In the genomic region with DNA sequence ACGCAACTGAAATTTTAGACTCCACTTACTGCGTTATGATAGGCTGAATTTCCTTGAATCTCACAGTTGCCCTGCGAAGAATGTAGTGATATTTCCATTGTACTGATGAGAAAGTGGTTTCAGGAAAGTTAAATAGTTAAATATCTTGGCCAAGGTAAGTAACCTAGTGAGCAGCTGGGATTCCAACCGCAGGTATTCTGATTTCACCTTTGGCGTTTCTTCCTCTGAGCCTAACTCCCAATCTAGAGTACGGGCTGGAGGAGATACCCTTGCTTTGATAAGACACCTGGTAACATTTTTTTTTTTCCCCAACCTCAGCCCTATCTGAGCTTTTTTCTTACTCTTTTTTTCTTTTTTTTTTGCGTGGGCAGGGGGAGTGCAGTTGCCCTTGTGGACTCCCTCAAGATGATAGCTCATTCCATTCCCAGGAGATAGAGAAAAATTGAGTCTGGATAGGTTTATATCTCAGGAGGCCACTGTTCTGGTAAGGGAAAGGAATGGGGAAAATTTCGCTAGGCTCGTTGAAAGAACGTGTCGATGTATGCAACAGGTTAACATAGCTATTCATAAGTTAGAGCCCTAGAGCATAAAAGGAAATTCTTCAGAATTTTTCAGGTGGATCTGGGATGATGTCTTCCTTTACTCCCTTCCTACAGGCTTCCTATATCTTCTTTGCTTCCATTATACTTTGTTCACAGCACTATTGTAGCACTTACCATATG, we compare ENCODE assay signal across 10 cellular contexts. TPM values are rescaled to one million over a fixed set of nuclear protein-coding genes. Genes with fewer than 3 reads are reported as not detected.
DNase-seq lines count a peak whose midpoint lies in the region; ATAC-seq and TF ChIP-seq lines count a peak whose summit lies in the region.
"Had no signal": no experiment of that assay in that cellular context is flagged by ENCODE, and none has a peak within 500 bp of the region (broad histone marks: within the 10 kb centered on the region; RNA-seq: fewer than 3 reads in every experiment).

No MANE protein-coding gene starts in this region.

- peaks cover 18% of the 10 kb centered on the region for H3K4me1 Mint-ChIP-seq in activated naive CD4-positive, alpha-beta T cell treated with anti-CD3 and anti-CD28 coated beads for 36 hours (ENCODE audit: low read depth)
- peaks cover 12% of the 10 kb centered on the region for H3K4me1 Mint-ChIP-seq in T-helper 17 cell
- peaks cover 12% of the 10 kb centered on the region for H3K4me1 Mint-ChIP-seq in stimulated activated naive CD8-positive, alpha-beta T cell treated with anti-CD3 and anti-CD28 coated beads, Interleukin-15, amount 100 ng/mL, for 72 hours

- TF ChIP-seq EP300 in transverse colon (IDR thresholded peaks at IDR 0.05; ENCODE audit: low read depth) = no peak

- in situ Hi-C loops in transverse colon (cut with MboI; ENCODE audit: low pct_ligation_motif_present in 1 of 4, low pct_unique_long_range_greater_than_20kb in 1 of 4, low sequenced_read_pairs in 3 of 4) = loop anchor here in 2 of 4 donors (10.0 kb wide), 1 partner anchor 208 kb away; no protein-coding TSS in a partner anchor

- H3K27me3 Mint-ChIP-seq in activated naive CD4-positive, alpha-beta T cell treated with anti-CD3 and anti-CD28 coated beads for 36 hours (ENCODE audit: low read depth) = no peaks in the 10 kb centered on the region
- peaks cover 5% of the 10 kb centered on the region for H3K27me3 Mint-ChIP-seq in T-helper 17 cell
- no peaks in the 10 kb centered on the region for H3K27me3 Mint-ChIP-seq in stimulated activated naive CD8-positive, alpha-beta T cell treated with anti-CD3 and anti-CD28 coated beads, Interleukin-15, amount 100 ng/mL, for 72 hours

- no peaks in the 10 kb centered on the region for H3K36me3 ChIP-seq in transverse colon
- H3K36me3 ChIP-seq: cardiac muscle cell had no signal

- peak overlapping the region; percentile 76 for H3K4me3 Mint-ChIP-seq in activated naive CD4-positive, alpha-beta T cell treated with anti-CD3 and anti-CD28 coated beads for 36 hours
- H3K4me3 Mint-ChIP-seq in T-helper 17 cell = peak overlapping the region; percentile 84
- H3K4me3 Mint-ChIP-seq in stimulated activated naive CD8-positive, alpha-beta T cell treated with anti-CD3 and anti-CD28 coated beads, Interleukin-15, amount 100 ng/mL, for 72 hours = peak overlapping the region; percentile 82 to 87

- H3K27me3 ChIP-seq in foreskin keratinocyte = no peaks in the 10 kb centered on the region
- no peaks in the 10 kb centered on the region for H3K27me3 ChIP-seq in transverse colon
- H3K27me3 ChIP-seq: cardiac muscle cell had no signal

- H3K9me3 Mint-ChIP-seq in activated naive CD4-positive, alpha-beta T cell treated with anti-CD3 and anti-CD28 coated beads for 36 hours = no peaks in the 10 kb centered on the region
- no peaks in the 10 kb centered on the region for H3K9me3 Mint-ChIP-seq in stimulated activated naive CD8-positive, alpha-beta T cell treated with anti-CD3 and anti-CD28 coated beads, Interleukin-15, amount 100 ng/mL, for 72 hours

- H3K27ac ChIP-seq in foreskin keratinocyte = no peak overlapping the region
- no peak overlapping the region for H3K27ac ChIP-seq in transverse colon
- H3K27ac ChIP-seq: cardiac muscle cell had no signal

- no peaks in the 10 kb centered on the region for H3K36me3 Mint-ChIP-seq in activated naive CD4-positive, alpha-beta T cell treated with anti-CD3 and anti-CD28 coated beads for 36 hours (ENCODE audit: low read depth)
- H3K36me3 Mint-ChIP-seq in T-helper 17 cell (ENCODE audit: low read depth) = no peaks in the 10 kb centered on the region

- DNase-seq in activated naive CD4-positive, alpha-beta T cell treated with anti-CD3 and anti-CD28 coated beads for 36 hours = no peak
- no peak for DNase-seq in activated naive CD4-positive, alpha-beta T cell (lab: John Stamatoyannopoulos, UW)
- DNase-seq in T-helper 17 cell = no peak
- no peak for DNase-seq in foreskin keratinocyte
- DNase-seq in stimulated activated naive CD8-positive, alpha-beta T cell treated with anti-CD3 and anti-CD28 coated beads, Interleukin-15, amount 100 ng/mL, for 72 hours = no peak
- DNase-seq in NCI-H2081 treated with DMSO at 0.1 percent for 48 hours (lab: John Stamatoyannopoulos, UW) = no peak
- no peak for DNase-seq in transverse colon
- DNase-seq in LoVo (ENCODE audit: low spot score) = no peak

- H3K9me3 ChIP-seq in T-helper 17 cell (ENCODE audit: control insufficient read depth, low read length, poor library complexity, severe bottlenecking) (no peaks in the 10 kb centered on the region), transverse colon (no peaks in the 10 kb centered on the region)

- no peak overlapping the region for H3K4me3 ChIP-seq in transverse colon
- H3K4me3 ChIP-seq: cardiac muscle cell had no signal

- ATAC-seq in T-helper 17 cell = no peak
- ATAC-seq in foreskin keratinocyte = peak; percentile 26
- no peak for ATAC-seq in stimulated activated naive CD8-positive, alpha-beta T cell treated with anti-CD3 and anti-CD28 coated beads, Interleukin-15, amount 100 ng/mL, for 72 hours

- intact Hi-C loops in activated naive CD4-positive, alpha-beta T cell treated with anti-CD3 and anti-CD28 coated beads for 36 hours (cut with micrococcal nuclease) = loop anchor here (1.0 to 10.0 kb wide), 11 partner anchors 213 to 1238 kb away; no protein-coding TSS in a partner anchor
- intact Hi-C loops in transverse colon (cut with DNase I; ENCODE audit: low total_unique reads) = no loop called here

- peaks cover 5% of the 10 kb centered on the region for H3K4me1 ChIP-seq in foreskin keratinocyte
- peaks cover 0 to 6% (median 0%) of the 10 kb centered on the region in 4 donors for H3K4me1 ChIP-seq in transverse colon

- no peak for TF ChIP-seq CTCF in foreskin keratinocyte (conservative IDR thresholded peaks at IDR 0.05)
- TF ChIP-seq CTCF in transverse colon (IDR thresholded peaks at IDR 0.05) = peak in 1 of 5 experiments; percentile 0

- no peak for TF ChIP-seq POLR2A in transverse colon (IDR thresholded peaks at IDR 0.05)

- CTCF ChIA-PET in activated naive CD4-positive, alpha-beta T cell treated with anti-CD3 and anti-CD28 coated beads for 36 hours (lab: Charles Lee) = interaction anchor here (0.6 to 5.1 kb wide), 38 partner anchors 11 to 436 kb away, joined by 3 to 41 read pairs (median 4); partner anchors contain the start of genes MGAM2 and PRSS37

- H3K27ac Mint-ChIP-seq in activated naive CD4-positive, alpha-beta T cell treated with anti-CD3 and anti-CD28 coated beads for 36 hours = no peak overlapping the region
- peak overlapping the region; percentile 14 for H3K27ac Mint-ChIP-seq in T-helper 17 cell
- peak overlapping the region in 1 of 2 donors; percentile 54 for H3K27ac Mint-ChIP-seq in stimulated activated naive CD8-positive, alpha-beta T cell treated with anti-CD3 and anti-CD28 coated beads, Interleukin-15, amount 100 ng/mL, for 72 hours

- WGBS in transverse colon (ENCODE audit: low coverage in 1 of 2), 2 donors = 47 to 92% methylated on average over 2 to 11 of the region's 11 CpGs

RNA-seq across cellular contexts. Expression of gene TAS2R38, which starts 3.1 kb away (rescaled TPM):
- total RNA-seq in activated naive CD4-positive, alpha-beta T cell treated with anti-CD3 and anti-CD28 coated beads for 36 hours = not detected
- total RNA-seq in T-helper 17 cell (not detected), foreskin keratinocyte (not detected in 2 replicates), transverse colon (not detected)
- not detected in 2 replicates for polyA plus RNA-seq in foreskin keratinocyte
- total RNA-seq: cardiac muscle cell, glomerular endothelial cell had no signal
- polyA plus RNA-seq: cardiac muscle cell had no signal

RNA-seq across cellular contexts. Expression of gene MGAM, which starts 19.0 kb away (rescaled TPM):
- total RNA-seq in activated naive CD4-positive, alpha-beta T cell treated with anti-CD3 and anti-CD28 coated beads for 36 hours = not detected
- total RNA-seq in T-helper 17 cell = under 1 TPM; 0.07 to 0.08 TPM
- under 0.01 and 0.35 TPM in 2 replicates for total RNA-seq in foreskin keratinocyte
- polyA plus RNA-seq in foreskin keratinocyte = 0.01 and 0.08 TPM in 2 replicates
- total RNA-seq in transverse colon = 1 to 10 TPM in 3 of 4 donors, under 1 TPM in 1; 0.20 to 6.4 (median 2.0) TPM
- total RNA-seq: cardiac muscle cell had no signal
- polyA plus RNA-seq: cardiac muscle cell had no signal

RNA-seq across cellular contexts. Expression of gene CLEC5A, which starts 29.9 kb away (rescaled TPM):
- not detected for total RNA-seq in activated naive CD4-positive, alpha-beta T cell treated with anti-CD3 and anti-CD28 coated beads for 36 hours
- total RNA-seq in T-helper 17 cell = under 1 TPM in 1 of 2 donors, not detected in 1; 0.27 TPM
- total RNA-seq in foreskin keratinocyte = 0.04 TPM in 1 of 2 replicates, not detected in the other
- not detected in 2 replicates for polyA plus RNA-seq in foreskin keratinocyte
- total RNA-seq in transverse colon = under 1 TPM in 1 of 4 donors, not detected in 3; 0.48 TPM
- total RNA-seq: cardiac muscle cell, glomerular endothelial cell had no signal
- polyA plus RNA-seq: cardiac muscle cell had no signal
